Comparison of ENCODE assay signal across 9 cellular contexts in the genomic region with DNA sequence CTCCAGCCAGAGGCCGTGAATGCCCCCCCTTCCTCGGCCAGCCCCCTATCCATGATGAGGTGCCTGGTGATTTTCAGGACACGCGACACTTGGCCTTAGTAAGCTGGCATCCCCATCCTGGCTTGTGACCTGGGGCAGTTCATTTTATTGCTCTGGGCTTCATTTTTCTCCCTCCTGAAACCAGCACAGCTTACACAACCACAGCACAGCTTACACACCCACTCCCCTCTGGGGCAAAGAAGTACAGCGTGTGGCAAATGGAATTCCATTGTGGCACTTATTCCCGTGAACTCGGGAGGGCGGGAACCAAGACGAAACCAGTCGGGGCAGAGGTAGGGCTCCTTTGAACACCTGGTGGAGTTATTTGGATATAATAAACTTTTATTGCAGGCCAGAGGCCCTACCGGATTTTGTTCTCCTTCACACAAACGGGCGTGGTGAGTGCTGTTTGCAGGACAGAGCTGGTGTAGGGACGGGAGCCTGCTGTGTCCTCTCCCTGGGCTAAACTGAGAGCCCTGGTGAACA. TPM values are rescaled to one million over a fixed set of nuclear protein-coding genes. Genes with fewer than 3 reads are reported as not detected.
DNase-seq lines count a peak whose midpoint lies in the region; ATAC-seq, FAIRE-seq and TF ChIP-seq lines count a peak whose summit lies in the region.
"Had no signal": no experiment of that assay in that cellular context is flagged by ENCODE, and none has a peak within 500 bp of the region (broad histone marks: within the 10 kb centered on the region; RNA-seq: fewer than 3 reads in every experiment).

No MANE protein-coding gene starts in this region.

- CTCF ChIA-PET in HepG2 (lab: Yijun Ruan, JAX; ENCODE audit: low intra/inter-chr PET ratio, low total read pairs) = no interaction called here

- H3K79me2 ChIP-seq in HepG2 (ENCODE audit: insufficient read depth, low read length) (no peaks in the 10 kb centered on the region), osteoblast (ENCODE audit: insufficient read depth, low read length) (no peaks in the 10 kb centered on the region)

- WGBS in HepG2 (ENCODE audit: low lambda C conversion rate) = 86% methylated on average over 14 of the region's 14 CpGs
- WGBS in right lobe of liver (ENCODE audit: insufficient coverage, low coverage, low lambda C conversion rate, missing lambda C conversion rate) = 40% methylated on average over 2 of the region's 14 CpGs

- no peak overlapping the region for H3K9ac ChIP-seq in HepG2 (ENCODE audit: insufficient read depth, low read depth, low read length)
- peak overlapping the region; percentile 64 to 93 for H3K9ac ChIP-seq in colonic mucosa (ENCODE audit: low read depth in 2 of 2, low read length in 2 of 2)

- POLR2A ChIA-PET in HepG2 (lab: Yijun Ruan, JAX) = interaction anchor here (0.8 to 2.1 kb wide), 4 partner anchors 29 to 159 kb away, joined by 3 to 12 read pairs (median 6); partner anchors contain the start of gene CD9

- DNase-seq in HepG2 (ENCODE audit: low spot score) (no peak), right lobe of liver (no peak), colonic mucosa (peak; percentile 93), osteoblast (ENCODE audit: insufficient read length, low spot score, missing footprints) (no peak), OCI-M1 (lab: John Stamatoyannopoulos, UW) (no peak)
- DNase-seq in activated naive CD4-positive, alpha-beta T cell treated with anti-CD3 and anti-CD28 coated beads, Interleukin-2, amount 50 U/mL, for 72 hours (ENCODE audit: low spot score in 2 of 2) = no peak
- DNase-seq: activated CD8-positive, alpha-beta memory T cell treated with anti-CD3 and anti-CD28 coated beads for 24 hours had no signal

- intact Hi-C loops in HepG2 (cut with micrococcal nuclease; ENCODE audit: unreplicated experiment) (no loop called here), right lobe of liver (cut with DNase I) (no loop called here), colonic mucosa (cut with DNase I) (no loop called here)

- no peak overlapping the region for H3K4me3 ChIP-seq in HepG2 (replicated peaks in 1 of 3; ENCODE audit: insufficient read depth in 1 of 3, low read depth in 2 of 3, low read length in 3 of 3)
- H3K4me3 ChIP-seq in right lobe of liver = no peak overlapping the region
- no peak overlapping the region for H3K4me3 ChIP-seq in colonic mucosa
- H3K4me3 ChIP-seq in osteoblast (ENCODE audit: insufficient read depth, low read length) = no peak overlapping the region

- H3K4me1 ChIP-seq in HepG2 (ENCODE audit: insufficient read depth, low read length) = peaks cover 98% of the 10 kb centered on the region
- peaks cover 0 to 20% (median 2%) of the 10 kb centered on the region in 4 donors for H3K4me1 ChIP-seq in right lobe of liver
- H3K4me1 ChIP-seq in colonic mucosa = peaks cover 82% of the 10 kb centered on the region
- H3K4me1 ChIP-seq in osteoblast (ENCODE audit: insufficient read depth, low read length) = peaks cover 48% of the 10 kb centered on the region

- TF ChIP-seq CTCF in HepG2 (CRISPR knock-in tag; IDR thresholded peaks at IDR 0.05) (no peak), right lobe of liver (IDR thresholded peaks at IDR 0.05) (no peak), colonic mucosa (IDR thresholded peaks at IDR 0.05) (no peak), osteoblast (IDR thresholded peaks at IDR 0.05; ENCODE audit: extremely low read depth, low read depth, low read length) (no peak)

- H3K36me3 ChIP-seq in HepG2 (replicated peaks in 1 of 2; ENCODE audit: control insufficient read depth in 1 of 2, insufficient read depth in 2 of 2, low read length in 2 of 2) (no peaks in the 10 kb centered on the region; a peak in 1 of 5 replicates), right lobe of liver (no peaks in the 10 kb centered on the region), colonic mucosa (no peaks in the 10 kb centered on the region), osteoblast (ENCODE audit: insufficient read depth, low read length) (no peaks in the 10 kb centered on the region)

- no peak for FAIRE-seq in HepG2 (lab: Jason Lieb, UNC)

- H3K27ac ChIP-seq in HepG2 (ENCODE audit: extremely low read length, insufficient read depth, low read length) = peak overlapping the region; percentile 69
- no peak overlapping the region for H3K27ac ChIP-seq in right lobe of liver
- H3K27ac ChIP-seq in colonic mucosa = peak overlapping the region; percentile 92
- H3K27ac ChIP-seq in osteoblast (ENCODE audit: low read depth, low read length) = peak overlapping the region; percentile 90

- in situ Hi-C loops in HepG2 (cut with HindIII; ENCODE audit: extremely low pct_ligation_motif_present, low pct_unique_long_range_greater_than_20kb) = no loop called here

- H2AFZ ChIP-seq in HepG2 (ENCODE audit: low read length) (no peak overlapping the region), osteoblast (ENCODE audit: low read length) (peak overlapping the region; percentile 25)

- no peak for TF ChIP-seq RAD21 in HepG2 (CRISPR knock-in tag; IDR thresholded peaks at IDR 0.05)

- no peaks in the 10 kb centered on the region for H3K36me3 Mint-ChIP-seq in activated naive CD4-positive, alpha-beta T cell treated with anti-CD3 and anti-CD28 coated beads, Interleukin-2, amount 50 U/mL, for 72 hours

- no peaks in the 10 kb centered on the region for H3K9me3 ChIP-seq in HepG2 (ENCODE audit: low read length)
- no peaks in the 10 kb centered on the region for H3K9me3 ChIP-seq in right lobe of liver
- H3K9me3 ChIP-seq in colonic mucosa = no peaks in the 10 kb centered on the region
- no peaks in the 10 kb centered on the region for H3K9me3 ChIP-seq in osteoblast (ENCODE audit: low read depth, low read length)

- TF ChIP-seq EP300 in HepG2 (IDR thresholded peaks at IDR 0.05; ENCODE audit: low read depth in 2 of 2, low read length in 2 of 2) (no peak), HepG2 (CRISPR knock-in tag; IDR thresholded peaks at IDR 0.05; ENCODE audit: borderline replicate concordance) (no peak)

- TF ChIP-seq POLR2A in HepG2 (IDR thresholded peaks at IDR 0.05; ENCODE audit: insufficient read depth in 1 of 2, low read depth in 2 of 2, low read length in 2 of 2) (no peak), right lobe of liver (IDR thresholded peaks at IDR 0.05) (no peak)

- H3K4me2 ChIP-seq in HepG2 (ENCODE audit: low read depth, low read length) = no peak overlapping the region
- H3K4me2 ChIP-seq in osteoblast (ENCODE audit: insufficient read depth, low read length) = peak overlapping the region; percentile 54

- H3K27me3 ChIP-seq in HepG2 (ENCODE audit: control insufficient read depth in 1 of 2, insufficient read depth in 2 of 2, low read length in 2 of 2) = no peaks in the 10 kb centered on the region
- no peaks in the 10 kb centered on the region for H3K27me3 ChIP-seq in right lobe of liver
- no peaks in the 10 kb centered on the region for H3K27me3 ChIP-seq in colonic mucosa
- no peaks in the 10 kb centered on the region for H3K27me3 ChIP-seq in osteoblast (ENCODE audit: insufficient read depth, low read length)

- H4K20me1 ChIP-seq in HepG2 (ENCODE audit: insufficient read depth, low read length) (no peaks in the 10 kb centered on the region), osteoblast (ENCODE audit: insufficient read depth, low read length) (no peaks in the 10 kb centered on the region)

- H3K27ac Mint-ChIP-seq in activated naive CD4-positive, alpha-beta T cell treated with anti-CD3 and anti-CD28 coated beads, Interleukin-2, amount 50 U/mL, for 72 hours = no peak overlapping the region

- H3K9me3 Mint-ChIP-seq in activated naive CD4-positive, alpha-beta T cell treated with anti-CD3 and anti-CD28 coated beads, Interleukin-2, amount 50 U/mL, for 72 hours = no peaks in the 10 kb centered on the region

- BruUV-seq in HepG2 (replicated peaks; lab: Mats Ljungman, UMichigan) = no TSS peak

- ATAC-seq in HepG2 (no peak), right lobe of liver (no peak), GM18868 (IDR thresholded peaks at IDR 0.05; ENCODE audit: unreplicated experiment) (no peak), GM18502 (IDR thresholded peaks at IDR 0.05; ENCODE audit: poor library complexity, unreplicated experiment) (no peak)
- ATAC-seq in activated naive CD4-positive, alpha-beta T cell treated with anti-CD3 and anti-CD28 coated beads, Interleukin-2, amount 50 U/mL, for 72 hours = no peak

TF ChIP-seq in HepG2, 621 proteins besides CTCF, POLR2A, EP300 and RAD21 (continues in another document):
- TF ChIP-seq RORA (CRISPR knock-in tag; IDR thresholded peaks at IDR 0.05) (no peak), HOXA9 (CRISPR knock-in tag; IDR thresholded peaks at IDR 0.05; ENCODE audit: borderline replicate concordance) (no peak), ZNF256 (CRISPR knock-in tag; conservative IDR thresholded peaks at IDR 0.05) (no peak), MED1 (CRISPR knock-in tag; IDR thresholded peaks at IDR 0.05) (no peak)

RNA-seq across cellular contexts. Expression of gene CD9, which starts 29.1 kb away (rescaled TPM):
- total RNA-seq in HepG2 (2016; rRNA removed; fragmentation: Illumina TruSeq; extraction: Trizol) (4.3 and 5.8 TPM in 2 replicates), right lobe of liver (10 to 100 TPM; 17.2 to 65.7 (median 34.2) TPM), colonic mucosa (100 to 1,000 TPM; 589 to 665 TPM), osteoblast (19.4 and 34.4 TPM in 2 replicates)
- 1.3 and 2.0 TPM in 2 replicates for total RNA-seq in HepG2 (2016; cell fraction: cytosol; rRNA removed; fragmentation: Illumina TruSeq; extraction: Trizol; ENCODE audit: low read depth)
- total RNA-seq in HepG2 (2016; cell fraction: insoluble cytoplasmic fraction; rRNA removed; fragmentation: Illumina TruSeq; extraction: Trizol) = 2.4 and 6.9 TPM in 2 replicates
- total RNA-seq in HepG2 (2016; cell fraction: membrane; rRNA removed; fragmentation: Illumina TruSeq; extraction: Trizol) = 2.1 and 2.4 TPM in 2 replicates
- total RNA-seq in HepG2 (2016; cell fraction: nucleus; rRNA removed; fragmentation: Illumina TruSeq; extraction: Trizol) = 5.9 and 6.5 TPM in 2 replicates
- polyA plus RNA-seq in HepG2 (2011; rRNA removed) = 38.3 and 40.1 TPM in 2 replicates
- 30.3 and 47.3 TPM in 2 replicates for polyA plus RNA-seq in HepG2 (2011; cell fraction: cytosol; rRNA removed)
- polyA plus RNA-seq in HepG2 (2011; cell fraction: nucleus; rRNA removed) = 15.2 and 20.2 TPM in 2 replicates
- polyA plus RNA-seq in HepG2 (2012) = 30.0 and 52.7 TPM in 2 replicates
- polyA plus RNA-seq in HepG2 (2016; cell fraction: cytosol; fragmentation: Illumina TruSeq; extraction: Trizol; ENCODE audit: low read depth) = 1.4 and 1.8 TPM in 2 replicates
- polyA plus RNA-seq in HepG2 (2016; cell fraction: insoluble cytoplasmic fraction; fragmentation: Illumina TruSeq; extraction: Trizol; ENCODE audit: low read depth) = 5.2 and 5.4 TPM in 2 replicates
- polyA plus RNA-seq in HepG2 (2016; cell fraction: membrane; fragmentation: Illumina TruSeq; extraction: Trizol; ENCODE audit: low read depth) = 1.9 and 2.4 TPM in 2 replicates
- polyA plus RNA-seq in HepG2 (2016; cell fraction: nucleus; fragmentation: Illumina TruSeq; extraction: Trizol; ENCODE audit: insufficient read depth, low read depth) = 10.1 and 12.9 TPM in 2 replicates
- polyA minus RNA-seq in HepG2 (2011; rRNA and poly(A)+ RNA removed; ENCODE audit: low replicate concordance) = 21.6 and 243 TPM in 2 replicates
- polyA minus RNA-seq in HepG2 (2011; cell fraction: cytosol; rRNA and poly(A)+ RNA removed) = 12.1 and 13.6 TPM in 2 replicates
- polyA minus RNA-seq in HepG2 (2011; cell fraction: nucleus; rRNA and poly(A)+ RNA removed) = 8.9 and 10.4 TPM in 2 replicates
- total RNA-seq in activated naive CD4-positive, alpha-beta T cell treated with anti-CD3 and anti-CD28 coated beads, Interleukin-2, amount 50 U/mL, for 72 hours = 10 to 100 TPM in 1 of 2 donors, 1 to 10 TPM in 1; 3.4 to 27.0 TPM

Comparison
In these comparisons a context has a peak if more than half of its experiments do, and no peak if none do; other contexts are left out.
1. H3K27ac ChIP-seq: peak in HepG2 (single experiment), colonic mucosa (single experiment) and osteoblast (single experiment); none in right lobe of liver (0 of 3).
2. RNA of gene CD9, which starts 29.1 kb away (total RNA-seq): 589 to 665 TPM in colonic mucosa; 17.2 to 65.7 TPM in right lobe of liver, 19.4 to 34.4 TPM in osteoblast, 3.4 to 27.0 TPM in activated naive CD4-positive, alpha-beta T cell treated with anti-CD3 and anti-CD28 coated beads, Interleukin-2, amount 50 U/mL, for 72 hours and 1.3 to 6.9 TPM in HepG2; every median in the first group is over 4 times any median in the second.